Comparison of ENCODE assay signal across 19 cellular contexts in genomic region chr4:147769386-147769785, GRCh38.
A peak's percentile ranks its signal among the peaks of the same experiment; 100 is the strongest.
DNase-seq lines count a peak whose midpoint lies in the region; ATAC-seq and TF ChIP-seq lines count a peak whose summit lies in the region.
"Had no signal": no experiment of that assay in that cellular context is flagged by ENCODE, and none has a peak within 500 bp of the region (broad histone marks: within the 10 kb centered on the region; RNA-seq: fewer than 3 reads in every experiment).

No MANE protein-coding gene starts in this region.

- no peak overlapping the region for H3K4me3 ChIP-seq in brain microvascular endothelial cell (ENCODE audit: low read depth, low read length)
- H3K4me3 ChIP-seq: left lung, vagina had no signal

- no peak for TF ChIP-seq CTCF in brain microvascular endothelial cell (IDR thresholded peaks at IDR 0.05; ENCODE audit: low read depth, low read length, missing control alignments)

- H3K27ac ChIP-seq in brain microvascular endothelial cell, result peak overlapping the region; percentile 70
- H3K27ac ChIP-seq: left lung, vagina had no signal

- in situ Hi-C loops in brain microvascular endothelial cell (cut with HindIII; ENCODE audit: low pct_ligation_motif_present, low sequenced_read_pairs), result no loop called here

- no peaks in the 10 kb centered on the region for H3K36me3 ChIP-seq in brain microvascular endothelial cell (replicated peaks)
- H3K36me3 ChIP-seq: left lung, vagina had no signal

- peak; percentile 29 for ATAC-seq in HG03442 (IDR thresholded peaks at IDR 0.05; ENCODE audit: unreplicated experiment)
- no peak for ATAC-seq in HG02981 (IDR thresholded peaks at IDR 0.05; ENCODE audit: unreplicated experiment)
- ATAC-seq: left lung, Right ventricle myocardium inferior had no signal

- H3K27me3 ChIP-seq in brain microvascular endothelial cell (replicated peaks), result no peaks in the 10 kb centered on the region
- H3K27me3 ChIP-seq: left lung, vagina had no signal

- DNase-seq in ELR (ENCODE audit: low read depth) (peak; percentile 69), brain microvascular endothelial cell (no peak), kidney tubule cell (ENCODE audit: low spot score) (peak; percentile 49)
- no peak for DNase-seq in activated CD4-positive, alpha-beta T cell treated with anti-CD3 and anti-CD28 coated beads for 1 hour
- DNase-seq in stimulated activated CD4-positive, alpha-beta T cell treated with anti-CD3 and anti-CD28 coated beads, Interleukin-4, amount 100 ng/mL, for 1 hour, result no peak
- DNase-seq: activated B cell treated with CpG ODN at 0.5 μM for 24 hours; activated naive CD4-positive, alpha-beta T cell treated with anti-CD3 and anti-CD28 coated beads, Interleukin-2, amount 50 U/mL, for 16 hours; activated T-cell treated with anti-CD3 and anti-CD28 coated beads, Interleukin-2, amount 50 U/mL, for 4 hours; CD4-positive, CD25-positive, alpha-beta regulatory T cell; endodermal cell; KG1; left lung; midbrain; NCI-H748 treated with DMSO at 0.1 percent for 48 hours; T1000 had no signal

Comparison
In these comparisons a context has a peak if more than half of its experiments do, and no peak if none do; other contexts are left out.
1. DNase-seq: peak in ELR (single experiment) and kidney tubule cell (single experiment); none in brain microvascular endothelial cell (single experiment), activated CD4-positive, alpha-beta T cell treated with anti-CD3 and anti-CD28 coated beads for 1 hour (single experiment) and stimulated activated CD4-positive, alpha-beta T cell treated with anti-CD3 and anti-CD28 coated beads, Interleukin-4, amount 100 ng/mL, for 1 hour (single experiment).